9 cellular contexts compared by ENCODE assay signal in the genomic region with DNA sequence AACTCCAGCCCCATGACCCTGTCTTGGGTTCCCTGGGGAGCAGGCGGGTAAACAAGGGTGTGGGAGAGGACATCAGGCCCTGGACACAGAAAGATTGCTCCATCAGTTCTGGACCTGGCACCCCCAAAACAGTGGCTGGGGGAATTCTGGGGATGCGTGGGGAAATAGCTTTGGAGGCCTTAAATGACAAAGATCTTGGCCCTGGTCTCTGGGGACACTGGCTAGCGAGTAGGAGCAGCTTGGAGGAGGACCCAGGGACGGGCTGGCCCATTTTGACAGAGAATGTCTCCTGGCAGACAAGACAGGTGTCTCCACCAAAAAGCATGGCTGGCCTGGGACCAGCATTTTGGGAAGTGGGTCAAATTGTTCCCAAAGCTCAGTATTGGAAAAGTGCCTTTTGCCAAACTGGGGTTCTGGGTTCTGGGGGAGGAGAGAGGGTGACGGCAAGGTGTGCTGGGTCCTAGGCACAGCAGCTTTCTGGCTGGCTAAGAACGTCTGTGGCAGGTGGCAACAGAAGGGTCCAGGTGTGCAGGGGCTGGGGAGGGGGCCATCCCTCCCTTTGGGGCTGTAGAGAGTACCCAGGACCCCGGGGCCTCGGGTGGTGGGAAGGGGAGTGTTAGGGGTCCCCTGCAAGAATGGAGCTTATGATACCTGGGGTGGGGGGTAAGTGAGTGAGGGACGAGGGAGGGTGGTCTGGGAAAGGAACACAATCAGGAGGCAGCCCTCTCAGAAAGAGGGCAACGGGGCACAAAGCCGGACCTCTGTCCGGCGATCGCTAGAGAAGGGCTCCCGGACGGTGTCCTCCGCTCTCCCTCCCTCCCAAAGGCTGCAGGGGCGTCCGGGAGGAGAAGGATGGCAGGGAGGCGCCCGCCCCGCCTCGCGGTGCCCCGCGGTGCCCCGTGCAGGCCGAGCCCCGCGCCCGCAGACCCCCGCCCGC. TPM values are rescaled to one million over a fixed set of nuclear protein-coding genes. Genes with fewer than 3 reads are reported as not detected.
DNase-seq lines count a peak whose midpoint lies in the region; ATAC-seq, FAIRE-seq and TF ChIP-seq lines count a peak whose summit lies in the region.
"Had no signal": no experiment of that assay in that cellular context is flagged by ENCODE, and none has a peak within 500 bp of the region (broad histone marks: within the 10 kb centered on the region; RNA-seq: fewer than 3 reads in every experiment).

No MANE protein-coding gene starts in this region.

- H3K27me3 ChIP-seq in MM.1S (replicated peaks; ENCODE audit: insufficient read depth, low read length): 0 out of 2 replicates have a peak, but pooled peaks cover 4% of the 10 kb centered on the region
- H3K27me3 ChIP-seq in endothelial cell of umbilical vein (ENCODE audit: control insufficient read depth in 2 of 2, insufficient read depth in 2 of 2, low read length in 2 of 2): no peaks in the 10 kb centered on the region
- H3K27me3 ChIP-seq in osteoblast (ENCODE audit: insufficient read depth, low read length): peaks cover 33% of the 10 kb centered on the region

- TF ChIP-seq CTCF in MM.1S (IDR thresholded peaks at IDR 0.05; ENCODE audit: low read length) (no peak), endothelial cell of umbilical vein (IDR thresholded peaks at IDR 0.05; ENCODE audit: extremely low read depth in 1 of 2, insufficient read depth in 1 of 2, low read depth in 1 of 2, low read length in 2 of 2) (no peak), osteoblast (IDR thresholded peaks at IDR 0.05; ENCODE audit: extremely low read depth, low read depth, low read length) (no peak)

- dilution Hi-C loops in endothelial cell of umbilical vein (cut with MboI; ENCODE audit: extremely low pct_ligation_motif_present, low sequenced_read_pairs): no loop called here

- H3F3A ChIP-seq in MM.1S (ENCODE audit: insufficient read depth, low read length): no peaks in the 10 kb centered on the region

- peak overlapping the region; percentile 48; the same call in 1 of the 2 replicates for H2AFZ ChIP-seq in MM.1S (ENCODE audit: low read length)
- H2AFZ ChIP-seq in endothelial cell of umbilical vein (ENCODE audit: low read depth, low read length): no peak overlapping the region
- peak overlapping the region; percentile 22 for H2AFZ ChIP-seq in osteoblast (ENCODE audit: low read length)

- H3K9me2 ChIP-seq in MM.1S (replicated peaks; ENCODE audit: insufficient read depth, low read length): no peaks in the 10 kb centered on the region

- H3K79me2 ChIP-seq in MM.1S (ENCODE audit: low read length) (no peaks in the 10 kb centered on the region), endothelial cell of umbilical vein (ENCODE audit: control insufficient read depth, insufficient read depth, low read length) (peaks cover 37% of the 10 kb centered on the region), osteoblast (ENCODE audit: insufficient read depth, low read length) (no peaks in the 10 kb centered on the region)

- DNase-seq in DMS53 (lab: John Stamatoyannopoulos, UW) (peak; percentile 60), DMS53 treated with DMSO at 0.1 percent for 48 hours (lab: John Stamatoyannopoulos, UW; ENCODE audit: unreplicated experiment) (no peak), MM.1S (no peak), endothelial cell of umbilical vein (ENCODE audit: low read depth, low spot score) (no peak), osteoblast (ENCODE audit: insufficient read length, low spot score, missing footprints) (no peak), NCI-H2227 (lab: John Stamatoyannopoulos, UW; ENCODE audit: unreplicated experiment) (no peak)
- no peak for DNase-seq in activated naive CD4-positive, alpha-beta T cell treated with anti-CD3 and anti-CD28 coated beads, Interleukin-2, amount 50 U/mL, for 16 hours

- no peaks in the 10 kb centered on the region for H3K36me3 ChIP-seq in MM.1S (replicated peaks; ENCODE audit: insufficient read depth, low read length)
- no peaks in the 10 kb centered on the region for H3K36me3 ChIP-seq in endothelial cell of umbilical vein (ENCODE audit: control insufficient read depth in 2 of 2, extremely low read depth in 1 of 2, insufficient read depth in 2 of 2, low read length in 2 of 2)
- H3K36me3 ChIP-seq in osteoblast (ENCODE audit: insufficient read depth, low read length): no peaks in the 10 kb centered on the region

- CTCF ChIA-PET in endothelial cell of umbilical vein (lab: Charles Lee): interaction anchor here (1.3 to 6.1 kb wide), 4 partner anchors 12 to 57 kb away, joined by 4 to 48 read pairs (median 6); no protein-coding TSS in a partner anchor

- H4K20me1 ChIP-seq in MM.1S (ENCODE audit: insufficient read depth, low read length) (no peaks in the 10 kb centered on the region), endothelial cell of umbilical vein (replicated peaks; ENCODE audit: control insufficient read depth, extremely low read depth, insufficient read depth, low read length) (no peaks in the 10 kb centered on the region), osteoblast (ENCODE audit: insufficient read depth, low read length) (no peaks in the 10 kb centered on the region)

- BruUV-seq in endothelial cell of umbilical vein (replicated peaks; lab: Mats Ljungman, UMichigan): TSS peak; percentile 23

- FAIRE-seq in endothelial cell of umbilical vein (lab: Jason Lieb, UNC): no peak
- FAIRE-seq: A204.1 had no signal

- intact Hi-C loops in endothelial cell of umbilical vein (cut with micrococcal nuclease): loop anchor here (5.0 to 10.0 kb wide), 2 partner anchors 92 to 1090 kb away; partner anchors contain the start of genes GEN1 and SMC6

- H3K4me2 ChIP-seq in MM.1S (ENCODE audit: low read depth, low read length) (peak overlapping the region; percentile 87), endothelial cell of umbilical vein (ENCODE audit: insufficient read depth, low read length) (peak overlapping the region; percentile 51), osteoblast (ENCODE audit: insufficient read depth, low read length) (peak overlapping the region; percentile 71)

- no peak overlapping the region for H3K27ac ChIP-seq in MM.1S (ENCODE audit: low read length)
- H3K27ac ChIP-seq in endothelial cell of umbilical vein (ENCODE audit: insufficient read depth, low read depth, low read length): peak overlapping the region; percentile 28
- H3K27ac ChIP-seq in osteoblast (ENCODE audit: low read depth, low read length): no peak overlapping the region

- H3K9me3 ChIP-seq in MM.1S (replicated peaks; ENCODE audit: insufficient read depth, low read length) (no peaks in the 10 kb centered on the region), endothelial cell of umbilical vein (replicated peaks; ENCODE audit: control insufficient read depth, insufficient read depth, low read length) (no peaks in the 10 kb centered on the region), osteoblast (ENCODE audit: low read depth, low read length) (no peaks in the 10 kb centered on the region)

- H3K4me3 ChIP-seq in MM.1S (ENCODE audit: low read length) (peak overlapping the region; percentile 52; the same call in 1 of the 2 replicates), endothelial cell of umbilical vein (replicated peaks in 1 of 3; ENCODE audit: insufficient read depth in 1 of 3, low read depth in 1 of 3, low read length in 3 of 3) (peak overlapping the region; percentile 31 to 86 (median 62)), osteoblast (ENCODE audit: insufficient read depth, low read length) (peak overlapping the region; percentile 56)

- H3K9me1 ChIP-seq in endothelial cell of umbilical vein (replicated peaks; ENCODE audit: control insufficient read depth, extremely low read depth, insufficient read depth, low read length): no peaks in the 10 kb centered on the region

- no peak for TF ChIP-seq POLR2A in endothelial cell of umbilical vein (IDR thresholded peaks at IDR 0.05; ENCODE audit: low read depth, low read length)

- H3K4me1 ChIP-seq in MM.1S (ENCODE audit: low read length) (peaks cover 5% of the 10 kb centered on the region; the same call in 1 of the 2 replicates), endothelial cell of umbilical vein (ENCODE audit: control insufficient read depth, extremely low read depth, insufficient read depth, low read length) (peaks cover 36% of the 10 kb centered on the region), osteoblast (ENCODE audit: insufficient read depth, low read length) (no peaks in the 10 kb centered on the region)

- H3K9ac ChIP-seq in MM.1S (ENCODE audit: low read length) (peak overlapping the region; percentile 21; the same call in 1 of the 2 replicates), endothelial cell of umbilical vein (replicated peaks; ENCODE audit: extremely low read depth, insufficient read depth, low read length) (peak overlapping the region; percentile 78)

- POLR2A ChIA-PET in endothelial cell of umbilical vein (lab: Charles Lee): no interaction called here

- no peak for ATAC-seq in GM21526 (IDR thresholded peaks at IDR 0.05; ENCODE audit: low FRiP score, unreplicated experiment)

TF ChIP-seq in endothelial cell of umbilical vein, 7 proteins besides CTCF, POLR2A, EP300 and RAD21:
- TF ChIP-seq JUN (IDR thresholded peaks at IDR 0.05; ENCODE audit: borderline replicate concordance, insufficient read depth, insufficient read length, low read depth): no peak
- TF ChIP-seq, protein P1, sequence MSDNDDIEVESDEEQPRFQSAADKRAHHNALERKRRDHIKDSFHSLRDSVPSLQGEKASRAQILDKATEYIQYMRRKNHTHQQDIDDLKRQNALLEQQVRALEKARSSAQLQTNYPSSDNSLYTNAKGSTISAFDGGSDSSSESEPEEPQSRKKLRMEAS (IDR thresholded peaks at IDR 0.05; ENCODE audit: insufficient read depth, insufficient read length): no peak
- no peak for TF ChIP-seq EZH2 (IDR thresholded peaks at IDR 0.05; ENCODE audit: borderline replicate concordance, low read depth, low read length, severe bottlenecking)
- TF ChIP-seq FOS (IDR thresholded peaks at IDR 0.05; ENCODE audit: borderline replicate concordance, insufficient read depth, low read length): no peak
- TF ChIP-seq MYC (IDR thresholded peaks at IDR 0.05; ENCODE audit: low read depth, low read length): no peak
- no peak for TF ChIP-seq GATA2 (IDR thresholded peaks at IDR 0.05; ENCODE audit: insufficient read depth, insufficient read length, low read depth, low read length)
- no peak for TF ChIP-seq POLR2AphosphoS5 (IDR thresholded peaks at IDR 0.05; ENCODE audit: insufficient read depth, low read depth, low read length)

RNA-seq across cellular contexts. Expression of gene CYRIA, which starts 0.6 kb away (rescaled TPM):
- 38.4 and 40.3 TPM in 2 replicates for total RNA-seq in endothelial cell of umbilical vein
- 7.4 and 9.3 TPM in 2 replicates for polyA plus RNA-seq in endothelial cell of umbilical vein
- polyA plus RNA-seq in endothelial cell of umbilical vein (2011; cell fraction: cytosol; rRNA removed): 11.1 and 11.5 TPM in 2 replicates
- 36.8 and 46.0 TPM in 2 replicates for polyA plus RNA-seq in endothelial cell of umbilical vein (2011; cell fraction: nucleus; rRNA removed)
- polyA plus RNA-seq in endothelial cell of umbilical vein (2012): 24.4 and 24.8 TPM in 2 replicates
- 13.8 and 15.4 TPM in 2 replicates for polyA minus RNA-seq in endothelial cell of umbilical vein
- not detected for polyA minus RNA-seq in endothelial cell of umbilical vein (2011; cell fraction: cytosol; rRNA and poly(A)+ RNA removed)
- polyA minus RNA-seq in endothelial cell of umbilical vein (2011; cell fraction: nucleus; rRNA and poly(A)+ RNA removed): 29.1 and 45.9 TPM in 2 replicates
- total RNA-seq in osteoblast: 1.8 and 2.2 TPM in 2 replicates

Comparison
In these comparisons a context has a peak if more than half of its experiments do, and no peak if none do; other contexts are left out.
1. RNA of gene CYRIA, which starts 0.6 kb away (total RNA-seq): 38.4 to 40.3 TPM in endothelial cell of umbilical vein; 1.8 to 2.2 TPM in osteoblast; every median in the first group is over 10 times any median in the second.
2. Peak in every context shown above with its lines, with median percentiles within 50 percentile points of each other: H3K4me2 ChIP-seq and H3K4me3 ChIP-seq.